Comparison of ENCODE assay signal across 22 cellular contexts in genomic region chr3:79392479-79392878, GRCh38.
"Had no signal": no experiment of that assay in that cellular context is flagged by ENCODE, and none has a peak within 500 bp of the region (broad histone marks: within the 10 kb centered on the region; RNA-seq: fewer than 3 reads in every experiment).

No MANE protein-coding gene starts in this region.

- H3K4me1 Mint-ChIP-seq: stimulated activated memory B cell treated with anti-CD40 and anti-IgM and Interleukin-4, amounts not matched to agents 10 μg/mL and 1 μg/mL and 100 μg/mL, for 72 hours had no signal

- H3K27ac ChIP-seq: epithelial cell of prostate, esophagus muscularis mucosa, gastroesophageal sphincter, left ventricle myocardium inferior, lower lobe of right lung, neural progenitor cell, pancreas, tibial artery, upper lobe of left lung, uterus had no signal

- H3K36me3 ChIP-seq: esophagus muscularis mucosa, gastroesophageal sphincter, left ventricle myocardium inferior, lower lobe of right lung, neural progenitor cell, pancreas, tibial artery, upper lobe of left lung, uterus had no signal

- H3K9me3 Mint-ChIP-seq: neural progenitor cell had no signal

- H3K4me3 Mint-ChIP-seq: natural killer cell treated with Interleukin-12 subunit alpha and Interleukin-12 subunit beta and Interleukin-15 and Interleukin-18, amount 100 ng/mL, for 72 hours; neural progenitor cell; stimulated activated memory B cell treated with anti-CD40 and anti-IgM and Interleukin-4, amounts not matched to agents 10 μg/mL and 1 μg/mL and 100 μg/mL, for 72 hours; stimulated activated naive CD8-positive, alpha-beta T cell treated with anti-CD3 and anti-CD28 coated beads, Interleukin-15, Interleukin-2, amounts not matched to agents 100 ng/mL and 50 ng/mL, for 24 hours had no signal

- H3K27ac Mint-ChIP-seq: natural killer cell treated with Interleukin-12 subunit alpha and Interleukin-12 subunit beta and Interleukin-15 and Interleukin-18, amount 100 ng/mL, for 72 hours; neural progenitor cell; progenitor cell of endocrine pancreas; stimulated activated memory B cell treated with anti-CD40 and anti-IgM and Interleukin-4, amounts not matched to agents 10 μg/mL and 1 μg/mL and 100 μg/mL, for 72 hours; stimulated activated naive CD8-positive, alpha-beta T cell treated with anti-CD3 and anti-CD28 coated beads, Interleukin-15, Interleukin-2, amounts not matched to agents 100 ng/mL and 50 ng/mL, for 24 hours had no signal

- H3K36me3 Mint-ChIP-seq: neural progenitor cell; stimulated activated memory B cell treated with anti-CD40 and anti-IgM and Interleukin-4, amounts not matched to agents 10 μg/mL and 1 μg/mL and 100 μg/mL, for 72 hours had no signal

- H3K4me1 ChIP-seq: esophagus muscularis mucosa, gastroesophageal sphincter, left ventricle myocardium inferior, lower lobe of right lung, neural progenitor cell, pancreas, tibial artery, upper lobe of left lung, uterus had no signal

- H3K27me3 Mint-ChIP-seq: natural killer cell treated with Interleukin-12 subunit alpha and Interleukin-12 subunit beta and Interleukin-15 and Interleukin-18, amount 100 ng/mL, for 72 hours; progenitor cell of endocrine pancreas; stimulated activated memory B cell treated with anti-CD40 and anti-IgM and Interleukin-4, amounts not matched to agents 10 μg/mL and 1 μg/mL and 100 μg/mL, for 72 hours; stimulated activated naive CD8-positive, alpha-beta T cell treated with anti-CD3 and anti-CD28 coated beads, Interleukin-15, Interleukin-2, amounts not matched to agents 100 ng/mL and 50 ng/mL, for 24 hours had no signal

- ATAC-seq: gastroesophageal sphincter; left cardiac atrium; lower lobe of right lung; natural killer cell treated with Interleukin-12 subunit alpha and Interleukin-12 subunit beta and Interleukin-15 and Interleukin-18, amount 100 ng/mL, for 72 hours; pancreas; right cardiac atrium; stimulated activated memory B cell treated with anti-CD40 and anti-IgM and Interleukin-4, amounts not matched to agents 10 μg/mL and 1 μg/mL and 100 μg/mL, for 72 hours had no signal

- DNase-seq: effector memory CD4-positive, alpha-beta T cell; glutamatergic neuron; left cardiac atrium; left ventricle myocardium inferior; lower lobe of right lung; mesenchymal stem cell; midbrain; nucleus accumbens; pancreas; right cardiac atrium; stimulated activated CD4-positive, alpha-beta T cell treated with anti-CD3 and anti-CD28 coated beads, Interleukin-4, amount 100 ng/mL, for 1 hour; tibial artery; upper lobe of left lung; uterus had no signal

- H3K9me3 ChIP-seq: esophagus muscularis mucosa, gastroesophageal sphincter, left ventricle myocardium inferior, lower lobe of right lung, pancreas, tibial artery, upper lobe of left lung, uterus had no signal

- H3K27me3 ChIP-seq: esophagus muscularis mucosa, gastroesophageal sphincter, neural progenitor cell, tibial artery, upper lobe of left lung, uterus had no signal

- H3K4me3 ChIP-seq: esophagus muscularis mucosa, gastroesophageal sphincter, left ventricle myocardium inferior, lower lobe of right lung, neural progenitor cell, pancreas, tibial artery, upper lobe of left lung, uterus had no signal
